Comparison of ENCODE assay signal across 1 cellular context in genomic region chr3:45896069-45896468, GRCh38.
TF ChIP-seq lines count a peak whose summit lies in the region.

No MANE protein-coding gene starts in this region.

TF ChIP-seq in K562, 482 proteins besides CTCF, POLR2A, EP300 and RAD21 (continued from another document):
- no peak for TF ChIP-seq ZFX (CRISPR knock-in tag; IDR thresholded peaks at IDR 0.05)
TF ChIP-seq in K562: peak in this region for 1.
